Comparison of ENCODE assay signal across 1 cellular context in the genomic region with DNA sequence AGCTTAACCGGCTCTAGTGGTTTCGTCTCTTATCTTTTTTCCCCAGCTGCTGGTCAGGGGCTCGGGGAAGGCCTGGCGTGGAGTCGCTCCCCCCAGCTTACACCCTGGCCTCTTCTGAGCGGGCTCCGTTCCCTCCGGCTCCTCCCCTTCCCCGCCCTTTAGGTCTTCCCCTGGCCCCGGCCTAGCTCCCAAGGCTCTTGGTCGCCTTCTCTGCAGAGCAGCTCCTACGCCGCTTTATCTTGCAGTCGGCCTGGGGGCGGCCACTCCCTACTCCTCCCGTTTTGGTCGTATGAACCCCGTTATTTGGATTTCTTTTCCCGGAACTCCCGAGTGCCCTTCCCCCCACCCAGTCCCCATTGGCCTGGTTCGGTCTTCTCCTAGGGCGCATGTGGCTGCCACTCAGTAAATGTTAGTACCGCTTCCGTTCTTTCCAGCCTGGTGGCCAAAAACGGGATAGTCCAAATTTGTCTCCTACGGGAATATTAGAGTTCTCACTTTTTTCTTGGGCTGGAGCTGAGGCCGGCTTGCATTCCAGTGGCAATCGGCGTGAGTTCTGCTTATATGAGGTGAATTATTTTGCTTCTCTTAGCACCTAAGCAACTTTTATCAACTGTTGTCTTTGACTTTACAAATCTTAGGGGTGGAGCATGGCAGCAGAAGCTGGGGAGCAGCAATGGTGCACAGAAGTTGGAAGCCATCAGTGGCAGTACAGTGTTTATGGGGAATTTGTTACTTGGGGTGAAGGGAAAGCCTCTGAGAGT.
TF ChIP-seq lines count a peak whose summit lies in the region.

No MANE protein-coding gene starts in this region.

TF ChIP-seq in K562, 482 proteins besides CTCF, POLR2A, EP300 and RAD21 (continued from another document and continues in another):
- TF ChIP-seq, protein P1, sequence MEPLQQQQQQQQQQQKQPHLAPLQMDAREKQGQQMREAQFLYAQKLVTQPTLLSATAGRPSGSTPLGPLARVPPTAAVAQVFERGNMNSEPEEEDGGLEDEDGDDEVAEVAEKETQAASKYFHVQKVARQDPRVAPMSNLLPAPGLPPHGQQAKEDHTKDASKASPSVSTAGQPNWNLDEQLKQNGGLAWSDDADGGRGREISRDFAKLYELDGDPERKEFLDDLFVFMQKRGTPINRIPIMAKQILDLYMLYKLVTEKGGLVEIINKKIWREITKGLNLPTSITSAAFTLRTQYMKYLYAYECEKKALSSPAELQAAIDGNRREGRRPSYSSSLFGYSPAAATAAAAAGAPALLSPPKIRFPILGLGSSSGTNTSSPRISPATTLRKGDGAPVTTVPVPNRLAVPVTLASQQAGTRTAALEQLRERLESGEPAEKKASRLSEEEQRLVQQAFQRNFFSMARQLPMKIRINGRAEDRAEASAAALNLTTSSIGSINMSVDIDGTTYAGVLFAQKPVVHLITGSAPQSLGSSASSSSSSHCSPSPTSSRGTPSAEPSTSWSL (CRISPR knock-in tag; IDR thresholded peaks at IDR 0.05; ENCODE audit: borderline replicate concordance): no peak
- TF ChIP-seq, protein P2, sequence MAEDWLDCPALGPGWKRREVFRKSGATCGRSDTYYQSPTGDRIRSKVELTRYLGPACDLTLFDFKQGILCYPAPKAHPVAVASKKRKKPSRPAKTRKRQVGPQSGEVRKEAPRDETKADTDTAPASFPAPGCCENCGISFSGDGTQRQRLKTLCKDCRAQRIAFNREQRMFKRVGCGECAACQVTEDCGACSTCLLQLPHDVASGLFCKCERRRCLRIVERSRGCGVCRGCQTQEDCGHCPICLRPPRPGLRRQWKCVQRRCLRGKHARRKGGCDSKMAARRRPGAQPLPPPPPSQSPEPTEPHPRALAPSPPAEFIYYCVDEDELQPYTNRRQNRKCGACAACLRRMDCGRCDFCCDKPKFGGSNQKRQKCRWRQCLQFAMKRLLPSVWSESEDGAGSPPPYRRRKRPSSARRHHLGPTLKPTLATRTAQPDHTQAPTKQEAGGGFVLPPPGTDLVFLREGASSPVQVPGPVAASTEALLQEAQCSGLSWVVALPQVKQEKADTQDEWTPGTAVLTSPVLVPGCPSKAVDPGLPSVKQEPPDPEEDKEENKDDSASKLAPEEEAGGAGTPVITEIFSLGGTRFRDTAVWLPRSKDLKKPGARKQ (CRISPR knock-in tag; IDR thresholded peaks at IDR 0.05): no peak
- TF ChIP-seq, protein P3, sequence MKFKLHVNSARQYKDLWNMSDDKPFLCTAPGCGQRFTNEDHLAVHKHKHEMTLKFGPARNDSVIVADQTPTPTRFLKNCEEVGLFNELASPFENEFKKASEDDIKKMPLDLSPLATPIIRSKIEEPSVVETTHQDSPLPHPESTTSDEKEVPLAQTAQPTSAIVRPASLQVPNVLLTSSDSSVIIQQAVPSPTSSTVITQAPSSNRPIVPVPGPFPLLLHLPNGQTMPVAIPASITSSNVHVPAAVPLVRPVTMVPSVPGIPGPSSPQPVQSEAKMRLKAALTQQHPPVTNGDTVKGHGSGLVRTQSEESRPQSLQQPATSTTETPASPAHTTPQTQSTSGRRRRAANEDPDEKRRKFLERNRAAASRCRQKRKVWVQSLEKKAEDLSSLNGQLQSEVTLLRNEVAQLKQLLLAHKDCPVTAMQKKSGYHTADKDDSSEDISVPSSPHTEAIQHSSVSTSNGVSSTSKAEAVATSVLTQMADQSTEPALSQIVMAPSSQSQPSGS (CRISPR knock-in tag; IDR thresholded peaks at IDR 0.05): peak; percentile 37; the same call in 1 of the 2 replicates
- no peak for TF ChIP-seq MAFF (IDR thresholded peaks at IDR 0.05; ENCODE audit: low read length)
- no peak; the same call in none of the 2 replicates for TF ChIP-seq ARID4B (CRISPR knock-in tag; IDR thresholded peaks at IDR 0.05)
- no peak; the same call in 1 of the 2 replicates for TF ChIP-seq AFF4 (CRISPR knock-in tag; IDR thresholded peaks at IDR 0.05)
- no peak for TF ChIP-seq ZC3H4 (CRISPR knock-in tag; IDR thresholded peaks at IDR 0.05; ENCODE audit: borderline replicate concordance)
- no peak for TF ChIP-seq CHD4 (IDR thresholded peaks at IDR 0.05; ENCODE audit: insufficient read depth, insufficient replicate concordance, low read depth, low read length, poor library complexity, severe bottlenecking)
- TF ChIP-seq ZNF766 (CRISPR knock-in tag; conservative IDR thresholded peaks at IDR 0.05): no peak; the same call in 1 of the 2 replicates
- TF ChIP-seq KHSRP (IDR thresholded peaks at IDR 0.05): no peak
- no peak for TF ChIP-seq MCM7 (IDR thresholded peaks at IDR 0.05)
- TF ChIP-seq ZSCAN32 (CRISPR knock-in tag; IDR thresholded peaks at IDR 0.05): no peak
- TF ChIP-seq USF1 (CRISPR knock-in tag; IDR thresholded peaks at IDR 0.05): no peak
- TF ChIP-seq ZNF644 (tag; IDR thresholded peaks at IDR 0.05; ENCODE audit: low read depth): no peak
- TF ChIP-seq CHD1 (IDR thresholded peaks at IDR 0.05; ENCODE audit: low read length): no peak
- TF ChIP-seq MEIS2 (IDR thresholded peaks at IDR 0.05; ENCODE audit: partially characterized antibody): no peak
- no peak for TF ChIP-seq AFF1 (IDR thresholded peaks at IDR 0.05; ENCODE audit: low read depth in 1 of 2, partially characterized antibody in 2 of 2)
- TF ChIP-seq, protein P4, sequence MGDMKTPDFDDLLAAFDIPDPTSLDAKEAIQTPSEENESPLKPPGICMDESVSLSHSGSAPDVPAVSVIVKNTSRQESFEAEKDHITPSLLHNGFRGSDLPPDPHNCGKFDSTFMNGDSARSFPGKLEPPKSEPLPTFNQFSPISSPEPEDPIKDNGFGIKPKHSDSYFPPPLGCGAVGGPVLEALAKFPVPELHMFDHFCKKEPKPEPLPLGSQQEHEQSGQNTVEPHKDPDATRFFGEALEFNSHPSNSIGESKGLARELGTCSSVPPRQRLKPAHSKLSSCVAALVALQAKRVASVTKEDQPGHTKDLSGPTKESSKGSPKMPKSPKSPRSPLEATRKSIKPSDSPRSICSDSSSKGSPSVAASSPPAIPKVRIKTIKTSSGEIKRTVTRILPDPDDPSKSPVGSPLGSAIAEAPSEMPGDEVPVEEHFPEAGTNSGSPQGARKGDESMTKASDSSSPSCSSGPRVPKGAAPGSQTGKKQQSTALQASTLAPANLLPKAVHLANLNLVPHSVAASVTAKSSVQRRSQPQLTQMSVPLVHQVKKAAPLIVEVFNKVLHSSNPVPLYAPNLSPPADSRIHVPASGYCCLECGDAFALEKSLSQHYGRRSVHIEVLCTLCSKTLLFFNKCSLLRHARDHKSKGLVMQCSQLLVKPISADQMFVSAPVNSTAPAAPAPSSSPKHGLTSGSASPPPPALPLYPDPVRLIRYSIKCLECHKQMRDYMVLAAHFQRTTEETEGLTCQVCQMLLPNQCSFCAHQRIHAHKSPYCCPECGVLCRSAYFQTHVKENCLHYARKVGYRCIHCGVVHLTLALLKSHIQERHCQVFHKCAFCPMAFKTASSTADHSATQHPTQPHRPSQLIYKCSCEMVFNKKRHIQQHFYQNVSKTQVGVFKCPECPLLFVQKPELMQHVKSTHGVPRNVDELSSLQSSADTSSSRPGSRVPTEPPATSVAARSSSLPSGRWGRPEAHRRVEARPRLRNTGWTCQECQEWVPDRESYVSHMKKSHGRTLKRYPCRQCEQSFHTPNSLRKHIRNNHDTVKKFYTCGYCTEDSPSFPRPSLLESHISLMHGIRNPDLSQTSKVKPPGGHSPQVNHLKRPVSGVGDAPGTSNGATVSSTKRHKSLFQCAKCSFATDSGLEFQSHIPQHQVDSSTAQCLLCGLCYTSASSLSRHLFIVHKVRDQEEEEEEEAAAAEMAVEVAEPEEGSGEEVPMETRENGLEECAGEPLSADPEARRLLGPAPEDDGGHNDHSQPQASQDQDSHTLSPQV (IDR thresholded peaks at IDR 0.05): no peak; the same call in 1 of the 2 replicates
- peak; percentile 21; the same call in 1 of the 2 replicates for TF ChIP-seq C11orf30 (IDR thresholded peaks at IDR 0.05; ENCODE audit: low read depth)
- no peak for TF ChIP-seq ZFP1 (CRISPR knock-in tag; IDR thresholded peaks at IDR 0.05)
- peak; percentile 25 for TF ChIP-seq PHF8 (IDR thresholded peaks at IDR 0.05; ENCODE audit: borderline replicate concordance, low read length)
- TF ChIP-seq, protein P5, sequence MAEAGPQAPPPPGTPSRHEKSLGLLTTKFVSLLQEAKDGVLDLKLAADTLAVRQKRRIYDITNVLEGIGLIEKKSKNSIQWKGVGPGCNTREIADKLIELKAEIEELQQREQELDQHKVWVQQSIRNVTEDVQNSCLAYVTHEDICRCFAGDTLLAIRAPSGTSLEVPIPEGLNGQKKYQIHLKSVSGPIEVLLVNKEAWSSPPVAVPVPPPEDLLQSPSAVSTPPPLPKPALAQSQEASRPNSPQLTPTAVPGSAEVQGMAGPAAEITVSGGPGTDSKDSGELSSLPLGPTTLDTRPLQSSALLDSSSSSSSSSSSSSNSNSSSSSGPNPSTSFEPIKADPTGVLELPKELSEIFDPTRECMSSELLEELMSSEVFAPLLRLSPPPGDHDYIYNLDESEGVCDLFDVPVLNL (CRISPR knock-in tag; IDR thresholded peaks at IDR 0.05; ENCODE audit: low read depth): no peak
- TF ChIP-seq SAP30 (IDR thresholded peaks at IDR 0.05; ENCODE audit: borderline replicate concordance, insufficient read depth, low read depth, low read length, poor library complexity, severe bottlenecking): peak; percentile 81
